22 cellular contexts compared by ENCODE assay signal in genomic region chr5:132762246-132763000, GRCh38. TPM values are rescaled to one million over a fixed set of nuclear protein-coding genes. Genes with fewer than 3 reads are reported as not detected.
"Had no signal": no experiment of that assay in that cellular context is flagged by ENCODE, and none has a peak within 500 bp of the region (broad histone marks: within the 10 kb centered on the region; RNA-seq: fewer than 3 reads in every experiment).

No MANE protein-coding gene starts in this region.

- H3K36me3 ChIP-seq: SJCRH30 had no signal

- ATAC-seq: activated CD8-positive, alpha-beta T cell treated with anti-CD3 and anti-CD28 coated beads, Interleukin-2, amount 10 ng/mL, durations not matched to agents 7 days and 5 days; psoas muscle; WTC11 had no signal

- H3K4me3 Mint-ChIP-seq: activated CD8-positive, alpha-beta T cell treated with anti-CD3 and anti-CD28 coated beads, Interleukin-2, amount 10 ng/mL, durations not matched to agents 7 days and 5 days; activated naive CD4-positive, alpha-beta T cell treated with anti-CD3 and anti-CD28 coated beads, Interleukin-2, amount 50 U/mL, for 24 hours; stimulated activated naive CD8-positive, alpha-beta T cell treated with anti-CD3 and anti-CD28 coated beads, Interleukin-15, Interleukin-2, amounts not matched to agents 100 ng/mL and 50 ng/mL, for 24 hours; WTC11 had no signal

- H3K27me3 Mint-ChIP-seq: activated naive CD4-positive, alpha-beta T cell treated with anti-CD3 and anti-CD28 coated beads, Interleukin-2, amount 50 U/mL, for 24 hours; stimulated activated naive CD8-positive, alpha-beta T cell treated with anti-CD3 and anti-CD28 coated beads, Interleukin-15, Interleukin-2, amounts not matched to agents 100 ng/mL and 50 ng/mL, for 24 hours had no signal

- H3K36me3 Mint-ChIP-seq: activated naive CD4-positive, alpha-beta T cell treated with anti-CD3 and anti-CD28 coated beads, Interleukin-2, amount 50 U/mL, for 24 hours had no signal

- H3K4me3 ChIP-seq: adrenal gland, cardiac muscle cell, esophagus squamous epithelium, psoas muscle, right lobe of liver, SJCRH30, smooth muscle cell, thoracic aorta had no signal

- H3K27ac Mint-ChIP-seq: activated CD8-positive, alpha-beta T cell treated with anti-CD3 and anti-CD28 coated beads, Interleukin-2, amount 10 ng/mL, durations not matched to agents 7 days and 5 days; activated naive CD4-positive, alpha-beta T cell treated with anti-CD3 and anti-CD28 coated beads, Interleukin-2, amount 50 U/mL, for 24 hours; stimulated activated naive CD8-positive, alpha-beta T cell treated with anti-CD3 and anti-CD28 coated beads, Interleukin-15, Interleukin-2, amounts not matched to agents 100 ng/mL and 50 ng/mL, for 24 hours; WTC11 had no signal

- H3K9me3 Mint-ChIP-seq: activated naive CD4-positive, alpha-beta T cell treated with anti-CD3 and anti-CD28 coated beads, Interleukin-2, amount 50 U/mL, for 24 hours; stimulated activated naive CD8-positive, alpha-beta T cell treated with anti-CD3 and anti-CD28 coated beads, Interleukin-15, Interleukin-2, amounts not matched to agents 100 ng/mL and 50 ng/mL, for 24 hours; WTC11 had no signal

- H3K27me3 ChIP-seq: adrenal gland, cardiac muscle cell, esophagus squamous epithelium, right lobe of liver, SJCRH30 had no signal

- H3K27ac ChIP-seq: adrenal gland, cardiac muscle cell, esophagus squamous epithelium, psoas muscle, right lobe of liver, SJCRH30, thoracic aorta had no signal

- H3K4me1 Mint-ChIP-seq: activated naive CD4-positive, alpha-beta T cell treated with anti-CD3 and anti-CD28 coated beads, Interleukin-2, amount 50 U/mL, for 24 hours; WTC11 had no signal

- DNase-seq: activated CD4-positive, alpha-beta T cell treated with anti-CD3 and anti-CD28 coated beads for 4 hours; activated CD8-positive, alpha-beta T cell treated with anti-CD3 and anti-CD28 coated beads, Interleukin-2, amount 10 ng/mL, durations not matched to agents 7 days and 5 days; esophagus squamous epithelium; glutamatergic neuron; hypothalamus; psoas muscle; right lobe of liver; SJCRH30; stimulated activated CD4-positive, alpha-beta T cell treated with anti-CD3 and anti-CD28 coated beads, Interleukin-4, amount 100 ng/mL, for 4 hours; stimulated activated CD8-positive, alpha-beta memory T cell treated with anti-CD3 and anti-CD28 coated beads, Interleukin-4, amount 100 ng/mL, for 48 hours; T-helper 2 cell had no signal

- H3K4me1 ChIP-seq: psoas muscle, right lobe of liver had no signal

- H3K9me3 ChIP-seq: adrenal gland, esophagus squamous epithelium, psoas muscle, right lobe of liver, SJCRH30, thoracic aorta had no signal

RNA-seq across cellular contexts. Expression of gene CCNI2, which starts 15.2 kb away (rescaled TPM):
- total RNA-seq: cardiac muscle cell, fibroblast of villous mesenchyme, osteocyte, psoas muscle, SJCRH30, thoracic aorta had no signal
- polyA plus RNA-seq: neural cell, psoas muscle had no signal

RNA-seq across cellular contexts. Expression of gene SOWAHA, which starts 50.7 kb away (rescaled TPM):
- total RNA-seq: activated CD8-positive, alpha-beta T cell treated with anti-CD3 and anti-CD28 coated beads, Interleukin-2, amount 10 ng/mL, durations not matched to agents 7 days and 5 days; cardiac muscle cell; endothelial cell of umbilical vein; osteocyte; psoas muscle had no signal
- polyA plus RNA-seq: cardiac muscle cell, endothelial cell of umbilical vein had no signal
